Comparison of ENCODE assay signal across 1 cellular context in the genomic region with DNA sequence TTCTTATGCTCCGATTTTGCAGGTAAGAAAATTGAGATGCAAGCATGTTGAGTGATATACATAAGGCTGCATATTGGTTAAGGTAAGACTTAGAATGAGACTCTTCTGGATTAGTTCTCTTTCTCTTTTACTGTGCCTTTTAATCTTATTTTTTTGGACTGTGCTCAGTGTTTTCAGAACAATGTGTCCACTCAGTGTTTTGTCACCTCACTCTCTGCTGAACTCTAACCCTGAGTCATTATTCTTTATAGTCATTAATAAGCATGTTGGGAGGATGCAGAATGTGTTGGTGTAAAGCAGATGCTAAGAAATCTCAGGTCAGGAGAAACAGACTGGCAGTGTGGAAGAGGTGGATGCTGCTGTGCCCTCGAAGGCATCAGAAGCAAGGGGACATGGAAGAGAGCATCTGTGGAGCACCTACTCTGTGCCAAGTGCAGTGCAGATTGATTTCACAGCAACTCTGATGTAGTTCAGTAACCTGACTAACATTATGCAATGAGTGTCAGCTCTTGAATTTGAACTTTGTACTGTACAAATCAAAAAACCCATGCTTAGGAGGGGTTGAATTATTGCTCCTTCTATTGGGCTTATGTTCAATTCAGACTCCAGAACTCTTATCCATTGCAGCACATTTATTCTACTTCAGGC.
A peak's percentile ranks its signal among the peaks of the same experiment; 100 is the strongest.
TF ChIP-seq lines count a peak whose summit lies in the region.

No MANE protein-coding gene starts in this region.

TF ChIP-seq in HepG2, 621 proteins besides CTCF, POLR2A, EP300 and RAD21 (continued from another document):
- TF ChIP-seq CEBPB (IDR thresholded peaks at IDR 0.05; ENCODE audit: borderline replicate concordance, low read depth, low read length), result peak; percentile 65
- 0 out of 2 replicates have a peak, but pooled peaks have one; percentile 27 for TF ChIP-seq MIXL1 (CRISPR knock-in tag; IDR thresholded peaks at IDR 0.05)
- no peak for TF ChIP-seq ZNF549 (CRISPR knock-in tag; IDR thresholded peaks at IDR 0.05)
- no peak for TF ChIP-seq NFKBIZ (CRISPR knock-in tag; IDR thresholded peaks at IDR 0.05)
- TF ChIP-seq ZNF850 (CRISPR knock-in tag; conservative IDR thresholded peaks at IDR 0.05), result no peak
- TF ChIP-seq JDP2 (CRISPR knock-in tag; IDR thresholded peaks at IDR 0.05; ENCODE audit: borderline replicate concordance), result no peak
TF ChIP-seq in HepG2: peak in this region for 9.
